20 cellular contexts compared by ENCODE assay signal in genomic region chr18:532632-533031, GRCh38. TPM values are rescaled to one million over a fixed set of nuclear protein-coding genes. Genes with fewer than 3 reads are reported as not detected.
DNase-seq lines count a peak whose midpoint lies in the region; TF ChIP-seq lines count a peak whose summit lies in the region.
"Had no signal": no experiment of that assay in that cellular context is flagged by ENCODE, and none has a peak within 500 bp of the region (broad histone marks: within the 10 kb centered on the region; RNA-seq: fewer than 3 reads in every experiment).

No MANE protein-coding gene starts in this region.

- H3K4me3 Mint-ChIP-seq in endothelial cell (ENCODE audit: unreplicated experiment), result no peak overlapping the region
- H3K4me3 Mint-ChIP-seq: B cell; CD14-positive monocyte; CD4-positive, alpha-beta memory T cell; CD4-positive, CD25-positive, alpha-beta regulatory T cell; CD8-positive, alpha-beta memory T cell had no signal

- H3K27ac ChIP-seq in C4-2B, result peak overlapping the region; percentile 28; the same call in 1 of the 2 replicates
- H3K27ac ChIP-seq: A549; BLaER1 treated with 17β-estradiol and CSF1 and Interleukin-3, amounts not matched to agents 10 nM and 100 nM had no signal

- peak overlapping the region; percentile 38 for H3K27ac Mint-ChIP-seq in endothelial cell (ENCODE audit: unreplicated experiment)
- H3K27ac Mint-ChIP-seq: B cell; CD14-positive monocyte; CD4-positive, alpha-beta memory T cell; CD4-positive, CD25-positive, alpha-beta regulatory T cell; CD8-positive, alpha-beta memory T cell had no signal

- peak; percentile 22 for DNase-seq in NCI-H69 (lab: John Stamatoyannopoulos, UW)
- DNase-seq in endothelial cell (ENCODE audit: low spot score), result no peak
- DNase-seq in dedifferentiated amniotic fluid mesenchymal stem cell (ENCODE audit: extremely low spot score), result no peak
- DNase-seq in H4 (ENCODE audit: low spot score), result no peak
- DNase-seq in activated CD4-positive, alpha-beta T cell treated with anti-CD3 and anti-CD28 coated beads, Interleukin-2, amount 50 U/mL, for 4 hours, result no peak
- no peak for DNase-seq in activated gamma-delta T cell treated with Interleukin-2 at 50 U/mL for 16 hours
- DNase-seq: AML-193; Caco-2; CD4-positive, alpha-beta memory T cell; CD4-positive, CD25-positive, alpha-beta regulatory T cell; CD8-positive, alpha-beta memory T cell; DMS79 treated with DMSO at 0.1 percent for 48 hours; GF-D8 had no signal

- peaks cover 14% of the 10 kb centered on the region for H3K4me1 Mint-ChIP-seq in endothelial cell (ENCODE audit: unreplicated experiment)
- H3K4me1 Mint-ChIP-seq: B cell; CD4-positive, alpha-beta memory T cell; CD4-positive, CD25-positive, alpha-beta regulatory T cell; CD8-positive, alpha-beta memory T cell had no signal

- TF ChIP-seq CTCF in C4-2B (conservative IDR thresholded peaks at IDR 0.05), result no peak
- no peak for TF ChIP-seq CTCF in endothelial cell (IDR thresholded peaks at IDR 0.05; ENCODE audit: unreplicated experiment)

- H3K36me3 Mint-ChIP-seq in endothelial cell (ENCODE audit: low read depth, unreplicated experiment), result no peaks in the 10 kb centered on the region
- H3K36me3 Mint-ChIP-seq: CD14-positive monocyte; CD4-positive, alpha-beta memory T cell; CD4-positive, CD25-positive, alpha-beta regulatory T cell; CD8-positive, alpha-beta memory T cell had no signal

- no peaks in the 10 kb centered on the region for H3K27me3 Mint-ChIP-seq in endothelial cell (ENCODE audit: unreplicated experiment)
- H3K27me3 Mint-ChIP-seq: CD4-positive, CD25-positive, alpha-beta regulatory T cell had no signal

- no peaks in the 10 kb centered on the region for H3K9me3 Mint-ChIP-seq in endothelial cell (ENCODE audit: unreplicated experiment)

RNA-seq across cellular contexts. Expression of gene COLEC12, which starts 32.1 kb away (rescaled TPM):
- 157 TPM for total RNA-seq in endothelial cell (ENCODE audit: unreplicated experiment)
- total RNA-seq in H4 (2014; rRNA removed; shearing (Covaris generic)), result 41.9 and 49.4 TPM in 2 replicates
- total RNA-seq: A172; B cell; Calu3; CD4-positive, CD25-positive, alpha-beta regulatory T cell had no signal

RNA-seq across cellular contexts. Expression of gene CETN1, which starts 47.5 kb away (rescaled TPM):
- total RNA-seq in endothelial cell (ENCODE audit: unreplicated experiment), result not detected
- not detected in 2 replicates for total RNA-seq in H4 (2014; rRNA removed; shearing (Covaris generic))
- total RNA-seq: A172; B cell; Caco-2; Calu3; CD4-positive, alpha-beta memory T cell; CD4-positive, CD25-positive, alpha-beta regulatory T cell; CD8-positive, alpha-beta memory T cell had no signal
